ENCODE assay signal across 24 cellular contexts in genomic region chr19:42362891-42363440, GRCh38. TPM values are rescaled to one million over a fixed set of nuclear protein-coding genes. Genes with fewer than 3 reads are reported as not detected.
DNase-seq lines count a peak whose midpoint lies in the region; ATAC-seq and TF ChIP-seq lines count a peak whose summit lies in the region.
"Had no signal": no experiment of that assay in that cellular context is flagged by ENCODE, and none has a peak within 500 bp of the region (broad histone marks: within the 10 kb centered on the region; RNA-seq: fewer than 3 reads in every experiment).

No MANE protein-coding gene starts in this region.

- H3K36me3 ChIP-seq in H7 (replicated peaks; ENCODE audit: control insufficient read depth, insufficient read depth, low read length) (peaks cover 5% of the 10 kb centered on the region), gastrocnemius medialis (peaks cover 0 to 26% of the 10 kb centered on the region in 2 donors)

- TF ChIP-seq CTCF in GM10266 (IDR thresholded peaks at IDR 0.05; ENCODE audit: control insufficient read depth, insufficient read depth, low read depth, missing control alignments) (no peak), gastrocnemius medialis (IDR thresholded peaks at IDR 0.05 in 4 of 5, conservative IDR thresholded peaks at IDR 0.05 in 1 of 5) (no peak)

- H3K4me3 ChIP-seq in H7 (ENCODE audit: insufficient read depth, low read depth, low read length) (no peak overlapping the region), gastrocnemius medialis (no peak overlapping the region)
- H3K4me3 ChIP-seq: GM12878, PC-9 had no signal

- in situ Hi-C loops in gastrocnemius medialis (cut with MboI; ENCODE audit: low sequenced_read_pairs in 4 of 4): no loop called here

- H3K27me3 ChIP-seq in H7 (ENCODE audit: control insufficient read depth, insufficient read depth, low read length): no peaks in the 10 kb centered on the region
- no peaks in the 10 kb centered on the region for H3K27me3 ChIP-seq in gastrocnemius medialis

- peak overlapping the region; percentile 14 for H3K4me3 Mint-ChIP-seq in memory B cell
- no peak overlapping the region for H3K4me3 Mint-ChIP-seq in stimulated activated naive B cell treated with anti-CD40 and anti-IgM and Interleukin-4, amounts not matched to agents 10 μg/mL and 1 μg/mL and 100 μg/mL, for 72 hours
- no peak overlapping the region for H3K4me3 Mint-ChIP-seq in T-helper 2 cell treated with Interferon-gamma antibody and Interleukin-4, amounts not matched to agents 5 μg/mL and 100 μg/mL, for 36 hours
- H3K4me3 Mint-ChIP-seq: CD4-positive, CD25-positive, alpha-beta regulatory T cell had no signal

- intact Hi-C loops in gastrocnemius medialis (cut with DNase I; ENCODE audit: low total_unique reads): no loop called here

- TF ChIP-seq POLR2A in gastrocnemius medialis (IDR thresholded peaks at IDR 0.05): no peak

- DNase-seq in H7 (peak; percentile 66), caudate nucleus (lab: John Stamatoyannopoulos, UW) (no peak), memory B cell (ENCODE audit: low spot score in 2 of 2) (no peak), GM10266 (ENCODE audit: extremely low spot score) (no peak), gastrocnemius medialis (no peak)
- DNase-seq in stimulated activated naive B cell treated with anti-CD40 and anti-IgM and Interleukin-4, amounts not matched to agents 10 μg/mL and 1 μg/mL and 100 μg/mL, for 72 hours: no peak
- no peak for DNase-seq in T-helper 2 cell treated with Interferon-gamma antibody and Interleukin-4, amounts not matched to agents 5 μg/mL and 100 μg/mL, for 36 hours (ENCODE audit: low spot score)
- DNase-seq: ACHN; Caco-2; CD4-positive, CD25-positive, alpha-beta regulatory T cell; DMS153; GDM1; GOT3; NCI-H1417; NCI-H187; NCI-H2227 treated with DMSO at 0.1 percent for 48 hours; NCI-H510A treated with DMSO at 0.1 percent for 48 hours; PC-9; SIG-M5 had no signal

- no peaks in the 10 kb centered on the region for H3K9me3 ChIP-seq in gastrocnemius medialis
- H3K9me3 ChIP-seq: Caco-2 had no signal

- peaks cover 33% of the 10 kb centered on the region for H3K4me1 Mint-ChIP-seq in memory B cell
- peaks cover 31 to 42% of the 10 kb centered on the region in 2 donors for H3K4me1 Mint-ChIP-seq in stimulated activated naive B cell treated with anti-CD40 and anti-IgM and Interleukin-4, amounts not matched to agents 10 μg/mL and 1 μg/mL and 100 μg/mL, for 72 hours
- no peaks in the 10 kb centered on the region for H3K4me1 Mint-ChIP-seq in T-helper 2 cell treated with Interferon-gamma antibody and Interleukin-4, amounts not matched to agents 5 μg/mL and 100 μg/mL, for 36 hours (ENCODE audit: low read depth)

- ATAC-seq in memory B cell (ENCODE audit: low read depth): no peak
- no peak for ATAC-seq in stimulated activated naive B cell treated with anti-CD40 and anti-IgM and Interleukin-4, amounts not matched to agents 10 μg/mL and 1 μg/mL and 100 μg/mL, for 72 hours (replicated peaks)
- no peak for ATAC-seq in gastrocnemius medialis
- ATAC-seq: SK-N-SH treated with all-trans-retinoic acid at 6 μM for 48 hours had no signal

- H3K27me3 Mint-ChIP-seq in memory B cell: no peaks in the 10 kb centered on the region
- no peaks in the 10 kb centered on the region for H3K27me3 Mint-ChIP-seq in stimulated activated naive B cell treated with anti-CD40 and anti-IgM and Interleukin-4, amounts not matched to agents 10 μg/mL and 1 μg/mL and 100 μg/mL, for 72 hours
- H3K27me3 Mint-ChIP-seq in T-helper 2 cell treated with Interferon-gamma antibody and Interleukin-4, amounts not matched to agents 5 μg/mL and 100 μg/mL, for 36 hours (ENCODE audit: low read depth): no peaks in the 10 kb centered on the region
- H3K27me3 Mint-ChIP-seq: CD4-positive, CD25-positive, alpha-beta regulatory T cell had no signal

- peak overlapping the region; percentile 94 for H3K27ac Mint-ChIP-seq in memory B cell
- peak overlapping the region; percentile 73 for H3K27ac Mint-ChIP-seq in stimulated activated naive B cell treated with anti-CD40 and anti-IgM and Interleukin-4, amounts not matched to agents 10 μg/mL and 1 μg/mL and 100 μg/mL, for 72 hours
- no peak overlapping the region for H3K27ac Mint-ChIP-seq in T-helper 2 cell treated with Interferon-gamma antibody and Interleukin-4, amounts not matched to agents 5 μg/mL and 100 μg/mL, for 36 hours
- H3K27ac Mint-ChIP-seq: CD4-positive, CD25-positive, alpha-beta regulatory T cell had no signal

- peaks cover 9% of the 10 kb centered on the region for H3K36me3 Mint-ChIP-seq in memory B cell
- peaks cover 42 to 65% of the 10 kb centered on the region in 2 donors for H3K36me3 Mint-ChIP-seq in stimulated activated naive B cell treated with anti-CD40 and anti-IgM and Interleukin-4, amounts not matched to agents 10 μg/mL and 1 μg/mL and 100 μg/mL, for 72 hours
- H3K36me3 Mint-ChIP-seq in T-helper 2 cell treated with Interferon-gamma antibody and Interleukin-4, amounts not matched to agents 5 μg/mL and 100 μg/mL, for 36 hours (ENCODE audit: low read depth): peaks cover 5% of the 10 kb centered on the region

- peaks cover 0 to 9% of the 10 kb centered on the region in 2 donors for H3K4me1 ChIP-seq in gastrocnemius medialis

- peak overlapping the region; percentile 36 for H3K27ac ChIP-seq in caudate nucleus (ENCODE audit: low read depth, low read length)
- H3K27ac ChIP-seq in gastrocnemius medialis: no peak overlapping the region
- H3K27ac ChIP-seq: KMS-11, PC-9, RWPE1 had no signal

- peaks cover 1% of the 10 kb centered on the region for H3K9me3 Mint-ChIP-seq in memory B cell
- H3K9me3 Mint-ChIP-seq in stimulated activated naive B cell treated with anti-CD40 and anti-IgM and Interleukin-4, amounts not matched to agents 10 μg/mL and 1 μg/mL and 100 μg/mL, for 72 hours: peaks cover 8 to 15% of the 10 kb centered on the region in 2 donors
- peaks cover 4% of the 10 kb centered on the region for H3K9me3 Mint-ChIP-seq in T-helper 2 cell treated with Interferon-gamma antibody and Interleukin-4, amounts not matched to agents 5 μg/mL and 100 μg/mL, for 36 hours
- H3K9me3 Mint-ChIP-seq: CD4-positive, CD25-positive, alpha-beta regulatory T cell had no signal

RNA-seq across cellular contexts. Expression of gene CNFN, which starts 27.1 kb away (rescaled TPM):
- 7.8 and 11.5 TPM in 2 replicates for total RNA-seq in H7 (2014; rRNA removed; shearing (Covaris generic))
- not detected for total RNA-seq in gastrocnemius medialis
- total RNA-seq: CD4-positive, CD25-positive, alpha-beta regulatory T cell; GM12878 had no signal

RNA-seq across cellular contexts. Expression of gene MEGF8, which starts 37.5 kb away (rescaled TPM):
- 26.1 and 33.4 TPM in 2 replicates for total RNA-seq in H7 (2014; rRNA removed; shearing (Covaris generic))
- 10 to 100 TPM in 3 of 4 donors, 1 to 10 TPM in 1; 7.3 to 12.3 (median 10.3) TPM for total RNA-seq in gastrocnemius medialis

RNA-seq across cellular contexts. Expression of gene TMEM145, which starts 49.9 kb away (rescaled TPM):
- 0.38 and 0.41 TPM in 2 replicates for total RNA-seq in H7 (2014; rRNA removed; shearing (Covaris generic))
- under 1 TPM in 1 of 4 donors, not detected in 3; 0.87 TPM for total RNA-seq in gastrocnemius medialis
- total RNA-seq: CD4-positive, CD25-positive, alpha-beta regulatory T cell; M059J had no signal
